Comparison of ENCODE assay signal across 1 cellular context in the genomic region with DNA sequence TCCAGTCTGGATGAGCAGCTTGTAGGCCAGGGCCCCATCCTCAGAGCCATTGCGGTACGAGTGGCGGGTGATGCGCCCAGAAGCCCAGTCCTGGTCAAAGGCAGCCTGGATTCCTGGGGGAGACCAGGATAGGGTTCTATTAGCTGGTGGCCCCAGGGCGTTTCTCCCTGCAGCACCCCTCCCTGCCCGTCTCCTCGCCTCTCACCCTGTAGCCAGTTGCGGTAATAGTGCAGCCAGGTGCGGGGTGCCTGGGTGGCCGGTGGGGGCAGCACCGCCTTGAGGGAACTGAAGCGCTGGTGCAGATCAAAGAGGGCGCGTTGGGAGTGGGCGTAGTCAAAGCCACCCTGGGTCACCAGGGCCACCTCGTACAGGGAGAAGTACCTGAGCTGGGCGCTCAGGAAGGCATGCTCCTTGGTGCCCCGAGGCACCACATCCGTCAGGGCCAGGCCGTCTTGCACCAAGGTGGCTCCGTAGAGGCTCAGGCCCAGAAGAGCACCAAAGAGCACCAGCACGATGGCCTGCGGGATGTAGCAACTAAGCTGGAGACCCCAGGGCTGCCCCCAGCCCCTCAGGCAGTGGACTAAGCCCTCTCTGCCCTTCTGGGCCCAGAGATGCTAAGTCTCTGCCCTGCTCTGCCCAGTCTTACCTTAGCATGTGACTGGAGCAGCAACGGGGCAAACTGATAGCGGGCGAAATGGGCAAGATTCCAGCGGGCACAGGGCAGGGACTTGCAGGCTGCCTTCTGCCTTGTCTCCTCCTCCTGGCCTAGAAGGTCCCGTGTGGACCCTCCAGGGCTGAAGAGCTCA.
TF ChIP-seq lines count a peak whose summit lies in the region.

No MANE protein-coding gene starts in this region.

TF ChIP-seq in GM23338, 12 proteins besides CTCF, POLR2A, EP300 and RAD21:
- no peak for TF ChIP-seq CREB1 (CRISPR knock-in tag; IDR thresholded peaks at IDR 0.05; ENCODE audit: low read depth)
- TF ChIP-seq, protein P1, sequence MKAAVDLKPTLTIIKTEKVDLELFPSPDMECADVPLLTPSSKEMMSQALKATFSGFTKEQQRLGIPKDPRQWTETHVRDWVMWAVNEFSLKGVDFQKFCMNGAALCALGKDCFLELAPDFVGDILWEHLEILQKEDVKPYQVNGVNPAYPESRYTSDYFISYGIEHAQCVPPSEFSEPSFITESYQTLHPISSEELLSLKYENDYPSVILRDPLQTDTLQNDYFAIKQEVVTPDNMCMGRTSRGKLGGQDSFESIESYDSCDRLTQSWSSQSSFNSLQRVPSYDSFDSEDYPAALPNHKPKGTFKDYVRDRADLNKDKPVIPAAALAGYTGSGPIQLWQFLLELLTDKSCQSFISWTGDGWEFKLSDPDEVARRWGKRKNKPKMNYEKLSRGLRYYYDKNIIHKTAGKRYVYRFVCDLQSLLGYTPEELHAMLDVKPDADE (IDR thresholded peaks at IDR 0.05): no peak
- TF ChIP-seq, protein P2, sequence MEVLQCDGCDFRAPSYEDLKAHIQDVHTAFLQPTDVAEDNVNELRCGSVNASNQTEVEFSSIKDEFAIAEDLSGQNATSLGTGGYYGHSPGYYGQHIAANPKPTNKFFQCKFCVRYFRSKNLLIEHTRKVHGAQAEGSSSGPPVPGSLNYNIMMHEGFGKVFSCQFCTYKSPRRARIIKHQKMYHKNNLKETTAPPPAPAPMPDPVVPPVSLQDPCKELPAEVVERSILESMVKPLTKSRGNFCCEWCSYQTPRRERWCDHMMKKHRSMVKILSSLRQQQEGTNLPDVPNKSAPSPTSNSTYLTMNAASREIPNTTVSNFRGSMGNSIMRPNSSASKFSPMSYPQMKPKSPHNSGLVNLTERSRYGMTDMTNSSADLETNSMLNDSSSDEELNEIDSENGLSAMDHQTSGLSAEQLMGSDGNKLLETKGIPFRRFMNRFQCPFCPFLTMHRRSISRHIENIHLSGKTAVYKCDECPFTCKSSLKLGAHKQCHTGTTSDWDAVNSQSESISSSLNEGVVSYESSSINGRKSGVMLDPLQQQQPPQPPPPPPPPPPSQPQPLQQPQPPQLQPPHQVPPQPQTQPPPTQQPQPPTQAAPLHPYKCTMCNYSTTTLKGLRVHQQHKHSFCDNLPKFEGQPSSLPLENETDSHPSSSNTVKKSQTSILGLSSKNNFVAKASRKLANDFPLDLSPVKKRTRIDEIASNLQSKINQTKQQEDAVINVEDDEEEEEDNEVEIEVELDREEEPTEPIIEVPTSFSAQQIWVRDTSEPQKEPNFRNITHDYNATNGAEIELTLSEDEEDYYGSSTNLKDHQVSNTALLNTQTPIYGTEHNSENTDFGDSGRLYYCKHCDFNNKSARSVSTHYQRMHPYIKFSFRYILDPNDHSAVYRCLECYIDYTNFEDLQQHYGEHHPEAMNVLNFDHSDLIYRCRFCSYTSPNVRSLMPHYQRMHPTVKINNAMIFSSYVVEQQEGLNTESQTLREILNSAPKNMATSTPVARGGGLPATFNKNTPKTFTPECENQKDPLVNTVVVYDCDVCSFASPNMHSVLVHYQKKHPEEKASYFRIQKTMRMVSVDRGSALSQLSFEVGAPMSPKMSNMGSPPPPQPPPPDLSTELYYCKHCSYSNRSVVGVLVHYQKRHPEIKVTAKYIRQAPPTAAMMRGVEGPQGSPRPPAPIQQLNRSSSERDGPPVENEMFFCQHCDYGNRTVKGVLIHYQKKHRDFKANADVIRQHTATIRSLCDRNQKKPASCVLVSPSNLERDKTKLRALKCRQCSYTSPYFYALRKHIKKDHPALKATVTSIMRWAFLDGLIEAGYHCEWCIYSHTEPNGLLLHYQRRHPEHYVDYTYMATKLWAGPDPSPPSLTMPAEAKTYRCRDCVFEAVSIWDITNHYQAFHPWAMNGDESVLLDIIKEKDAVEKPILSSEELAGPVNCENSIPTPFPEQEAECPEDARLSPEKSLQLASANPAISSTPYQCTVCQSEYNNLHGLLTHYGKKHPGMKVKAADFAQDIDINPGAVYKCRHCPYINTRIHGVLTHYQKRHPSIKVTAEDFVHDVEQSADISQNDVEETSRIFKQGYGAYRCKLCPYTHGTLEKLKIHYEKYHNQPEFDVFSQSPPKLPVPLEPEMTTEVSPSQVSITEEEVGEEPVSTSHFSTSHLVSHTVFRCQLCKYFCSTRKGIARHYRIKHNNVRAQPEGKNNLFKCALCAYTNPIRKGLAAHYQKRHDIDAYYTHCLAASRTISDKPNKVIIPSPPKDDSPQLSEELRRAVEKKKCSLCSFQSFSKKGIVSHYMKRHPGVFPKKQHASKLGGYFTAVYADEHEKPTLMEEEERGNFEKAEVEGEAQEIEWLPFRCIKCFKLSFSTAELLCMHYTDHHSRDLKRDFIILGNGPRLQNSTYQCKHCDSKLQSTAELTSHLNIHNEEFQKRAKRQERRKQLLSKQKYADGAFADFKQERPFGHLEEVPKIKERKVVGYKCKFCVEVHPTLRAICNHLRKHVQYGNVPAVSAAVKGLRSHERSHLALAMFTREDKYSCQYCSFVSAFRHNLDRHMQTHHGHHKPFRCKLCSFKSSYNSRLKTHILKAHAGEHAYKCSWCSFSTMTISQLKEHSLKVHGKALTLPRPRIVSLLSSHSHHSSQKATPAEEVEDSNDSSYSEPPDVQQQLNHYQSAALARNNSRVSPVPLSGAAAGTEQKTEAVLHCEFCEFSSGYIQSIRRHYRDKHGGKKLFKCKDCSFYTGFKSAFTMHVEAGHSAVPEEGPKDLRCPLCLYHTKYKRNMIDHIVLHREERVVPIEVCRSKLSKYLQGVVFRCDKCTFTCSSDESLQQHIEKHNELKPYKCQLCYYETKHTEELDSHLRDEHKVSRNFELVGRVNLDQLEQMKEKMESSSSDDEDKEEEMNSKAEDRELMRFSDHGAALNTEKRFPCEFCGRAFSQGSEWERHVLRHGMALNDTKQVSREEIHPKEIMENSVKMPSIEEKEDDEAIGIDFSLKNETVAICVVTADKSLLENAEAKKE (CRISPR knock-in tag; IDR thresholded peaks at IDR 0.05): no peak
- no peak for TF ChIP-seq POLR2AphosphoS5 (IDR thresholded peaks at IDR 0.05; ENCODE audit: low read depth)
- no peak for TF ChIP-seq EZH2 (IDR thresholded peaks at IDR 0.05; ENCODE audit: low read depth, unreplicated experiment)
- no peak for TF ChIP-seq EZH2phosphoT487 (IDR thresholded peaks at IDR 0.05; ENCODE audit: unreplicated experiment)
- no peak for TF ChIP-seq JUNB (IDR thresholded peaks at IDR 0.05; ENCODE audit: unreplicated experiment)
- TF ChIP-seq ZNF114 (CRISPR knock-in tag; IDR thresholded peaks at IDR 0.05): no peak
- no peak for TF ChIP-seq ZNF331 (CRISPR knock-in tag; IDR thresholded peaks at IDR 0.05; ENCODE audit: low read depth)
- TF ChIP-seq, protein P3, sequence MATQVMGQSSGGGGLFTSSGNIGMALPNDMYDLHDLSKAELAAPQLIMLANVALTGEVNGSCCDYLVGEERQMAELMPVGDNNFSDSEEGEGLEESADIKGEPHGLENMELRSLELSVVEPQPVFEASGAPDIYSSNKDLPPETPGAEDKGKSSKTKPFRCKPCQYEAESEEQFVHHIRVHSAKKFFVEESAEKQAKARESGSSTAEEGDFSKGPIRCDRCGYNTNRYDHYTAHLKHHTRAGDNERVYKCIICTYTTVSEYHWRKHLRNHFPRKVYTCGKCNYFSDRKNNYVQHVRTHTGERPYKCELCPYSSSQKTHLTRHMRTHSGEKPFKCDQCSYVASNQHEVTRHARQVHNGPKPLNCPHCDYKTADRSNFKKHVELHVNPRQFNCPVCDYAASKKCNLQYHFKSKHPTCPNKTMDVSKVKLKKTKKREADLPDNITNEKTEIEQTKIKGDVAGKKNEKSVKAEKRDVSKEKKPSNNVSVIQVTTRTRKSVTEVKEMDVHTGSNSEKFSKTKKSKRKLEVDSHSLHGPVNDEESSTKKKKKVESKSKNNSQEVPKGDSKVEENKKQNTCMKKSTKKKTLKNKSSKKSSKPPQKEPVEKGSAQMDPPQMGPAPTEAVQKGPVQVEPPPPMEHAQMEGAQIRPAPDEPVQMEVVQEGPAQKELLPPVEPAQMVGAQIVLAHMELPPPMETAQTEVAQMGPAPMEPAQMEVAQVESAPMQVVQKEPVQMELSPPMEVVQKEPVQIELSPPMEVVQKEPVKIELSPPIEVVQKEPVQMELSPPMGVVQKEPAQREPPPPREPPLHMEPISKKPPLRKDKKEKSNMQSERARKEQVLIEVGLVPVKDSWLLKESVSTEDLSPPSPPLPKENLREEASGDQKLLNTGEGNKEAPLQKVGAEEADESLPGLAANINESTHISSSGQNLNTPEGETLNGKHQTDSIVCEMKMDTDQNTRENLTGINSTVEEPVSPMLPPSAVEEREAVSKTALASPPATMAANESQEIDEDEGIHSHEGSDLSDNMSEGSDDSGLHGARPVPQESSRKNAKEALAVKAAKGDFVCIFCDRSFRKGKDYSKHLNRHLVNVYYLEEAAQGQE (IDR thresholded peaks at IDR 0.05; ENCODE audit: unreplicated experiment): no peak
- TF ChIP-seq NANOG (IDR thresholded peaks at IDR 0.05; ENCODE audit: borderline replicate concordance): no peak
